Comparison of ENCODE assay signal across 23 cellular contexts in genomic region chr20:13814672-13815071, GRCh38. TPM values are rescaled to one million over a fixed set of nuclear protein-coding genes. Genes with fewer than 3 reads are reported as not detected.
DNase-seq lines count a peak whose midpoint lies in the region; ATAC-seq, FAIRE-seq and TF ChIP-seq lines count a peak whose summit lies in the region.
"Had no signal": no experiment of that assay in that cellular context is flagged by ENCODE, and none has a peak within 500 bp of the region (broad histone marks: within the 10 kb centered on the region; RNA-seq: fewer than 3 reads in every experiment).

No MANE protein-coding gene starts in this region.

- H3K27ac Mint-ChIP-seq in activated T-cell treated with anti-CD3 and anti-CD28 coated beads, Interleukin-2, amount 50 U/mL, for 24 hours = peak overlapping the region; percentile 77
- peak overlapping the region; percentile 18 for H3K27ac Mint-ChIP-seq in stimulated activated naive CD8-positive, alpha-beta T cell treated with anti-CD3 and anti-CD28 coated beads, Interleukin-15, Interleukin-2, amounts not matched to agents 100 ng/mL and 50 ng/mL, for 24 hours
- no peak overlapping the region for H3K27ac Mint-ChIP-seq in stimulated activated naive CD8-positive, alpha-beta T cell treated with anti-CD3 and anti-CD28 coated beads, Interleukin-15, amount 100 ng/mL, for 72 hours
- H3K27ac Mint-ChIP-seq: B cell; CD4-positive, alpha-beta T cell had no signal

- H3K36me3 Mint-ChIP-seq in activated T-cell treated with anti-CD3 and anti-CD28 coated beads, Interleukin-2, amount 50 U/mL, for 24 hours (ENCODE audit: low read depth) = peaks cover 56% of the 10 kb centered on the region
- H3K36me3 Mint-ChIP-seq in stimulated activated naive CD8-positive, alpha-beta T cell treated with anti-CD3 and anti-CD28 coated beads, Interleukin-15, Interleukin-2, amounts not matched to agents 100 ng/mL and 50 ng/mL, for 24 hours (ENCODE audit: low read depth) = peaks cover 42% of the 10 kb centered on the region

- no peak for ATAC-seq in stimulated activated naive CD8-positive, alpha-beta T cell treated with anti-CD3 and anti-CD28 coated beads, Interleukin-15, amount 100 ng/mL, for 72 hours
- ATAC-seq in right lobe of liver = peak; percentile 50 to 81 (median 71)
- no peak for ATAC-seq in GM18873 (IDR thresholded peaks at IDR 0.05; ENCODE audit: low FRiP score, unreplicated experiment)
- ATAC-seq: A549; CD8-positive, alpha-beta T cell had no signal

- no peaks in the 10 kb centered on the region for H3K27me3 ChIP-seq in right lobe of liver
- no peaks in the 10 kb centered on the region for H3K27me3 ChIP-seq in small intestine (ENCODE audit: control insufficient read depth in 2 of 2, insufficient read depth in 2 of 2, low read length in 2 of 2)
- H3K27me3 ChIP-seq: BLaER1 treated with 17β-estradiol and CSF1 and Interleukin-3, amounts not matched to agents 10 nM and 100 nM had no signal

- H3K27me3 Mint-ChIP-seq in activated T-cell treated with anti-CD3 and anti-CD28 coated beads, Interleukin-2, amount 50 U/mL, for 24 hours = no peaks in the 10 kb centered on the region
- H3K27me3 Mint-ChIP-seq in stimulated activated naive CD8-positive, alpha-beta T cell treated with anti-CD3 and anti-CD28 coated beads, Interleukin-15, Interleukin-2, amounts not matched to agents 100 ng/mL and 50 ng/mL, for 24 hours = no peaks in the 10 kb centered on the region
- no peaks in the 10 kb centered on the region for H3K27me3 Mint-ChIP-seq in stimulated activated naive CD8-positive, alpha-beta T cell treated with anti-CD3 and anti-CD28 coated beads, Interleukin-15, amount 100 ng/mL, for 72 hours
- H3K27me3 Mint-ChIP-seq: B cell; CD4-positive, alpha-beta T cell had no signal

- WGBS in right lobe of liver (ENCODE audit: insufficient coverage, low coverage, low lambda C conversion rate, missing lambda C conversion rate) = 54% methylated on average over 4 of the region's 4 CpGs
- WGBS in small intestine, 3 donors = 28 to 61% (median 42%) methylated on average over 4 of the region's 4 CpGs

- DNase-seq in activated T-cell treated with anti-CD3 and anti-CD28 coated beads, Interleukin-2, amount 50 U/mL, for 24 hours = no peak
- DNase-seq in activated T-cell treated with anti-CD3 and anti-CD28 coated beads, Interleukin-2, amount 50 U/mL, for 1 hour = no peak
- no peak for DNase-seq in stimulated activated naive CD8-positive, alpha-beta T cell treated with anti-CD3 and anti-CD28 coated beads, Interleukin-15, amount 100 ng/mL, for 72 hours
- DNase-seq in right lobe of liver (peak in 1 of 3 donors; percentile 49), small intestine (peak; percentile 73)
- no peak for DNase-seq in stimulated activated CD4-positive, alpha-beta T cell treated with anti-CD3 and anti-CD28 coated beads, Interleukin-2, amount 100 ng/mL, for 24 hours
- DNase-seq: AML-193; Caco-2; Calu3; CD4-positive, alpha-beta T cell; CD8-positive, alpha-beta T cell; DMS79 treated with DMSO at 0.1 percent for 48 hours; GF-D8 had no signal

- FAIRE-seq in small intestine (lab: Jason Lieb, UNC) = no peak
- FAIRE-seq: A549, D721Med, G401.6, GM12891 had no signal

- no peak for TF ChIP-seq POLR2A in right lobe of liver (IDR thresholded peaks at IDR 0.05)

- H3K4me1 ChIP-seq in right lobe of liver (peaks cover 0 to 15% (median 8%) of the 10 kb centered on the region in 4 donors), small intestine (ENCODE audit: control insufficient read depth in 2 of 2, insufficient read depth in 1 of 2, low read depth in 1 of 2, low read length in 1 of 2) (peaks cover 0 to 2% of the 10 kb centered on the region in 2 donors)
- H3K4me1 ChIP-seq: BLaER1 treated with 17β-estradiol and CSF1 and Interleukin-3, amounts not matched to agents 10 nM and 100 nM; Caco-2 had no signal

- no peak overlapping the region for H3K4me3 Mint-ChIP-seq in activated T-cell treated with anti-CD3 and anti-CD28 coated beads, Interleukin-2, amount 50 U/mL, for 24 hours
- no peak overlapping the region for H3K4me3 Mint-ChIP-seq in stimulated activated naive CD8-positive, alpha-beta T cell treated with anti-CD3 and anti-CD28 coated beads, Interleukin-15, Interleukin-2, amounts not matched to agents 100 ng/mL and 50 ng/mL, for 24 hours
- H3K4me3 Mint-ChIP-seq in stimulated activated naive CD8-positive, alpha-beta T cell treated with anti-CD3 and anti-CD28 coated beads, Interleukin-15, amount 100 ng/mL, for 72 hours = no peak overlapping the region
- H3K4me3 Mint-ChIP-seq: B cell; CD4-positive, alpha-beta T cell; CD8-positive, alpha-beta T cell had no signal

- H3K4me3 ChIP-seq in right lobe of liver = no peak overlapping the region
- H3K4me3 ChIP-seq in small intestine (ENCODE audit: low read depth in 1 of 2, low read length in 2 of 2) = no peak overlapping the region
- H3K4me3 ChIP-seq: A549; BLaER1 treated with 17β-estradiol and CSF1 and Interleukin-3, amounts not matched to agents 10 nM and 100 nM had no signal

- intact Hi-C loops in right lobe of liver (cut with DNase I) = no loop called here

- no peaks in the 10 kb centered on the region for H3K9me3 Mint-ChIP-seq in activated T-cell treated with anti-CD3 and anti-CD28 coated beads, Interleukin-2, amount 50 U/mL, for 24 hours
- H3K9me3 Mint-ChIP-seq in stimulated activated naive CD8-positive, alpha-beta T cell treated with anti-CD3 and anti-CD28 coated beads, Interleukin-15, Interleukin-2, amounts not matched to agents 100 ng/mL and 50 ng/mL, for 24 hours = no peaks in the 10 kb centered on the region
- no peaks in the 10 kb centered on the region for H3K9me3 Mint-ChIP-seq in stimulated activated naive CD8-positive, alpha-beta T cell treated with anti-CD3 and anti-CD28 coated beads, Interleukin-15, amount 100 ng/mL, for 72 hours
- H3K9me3 Mint-ChIP-seq: CD4-positive, alpha-beta T cell; CD8-positive, alpha-beta T cell had no signal

- H3K4me1 Mint-ChIP-seq in activated T-cell treated with anti-CD3 and anti-CD28 coated beads, Interleukin-2, amount 50 U/mL, for 24 hours (ENCODE audit: low read depth) = peaks cover 45% of the 10 kb centered on the region
- H3K4me1 Mint-ChIP-seq in stimulated activated naive CD8-positive, alpha-beta T cell treated with anti-CD3 and anti-CD28 coated beads, Interleukin-15, Interleukin-2, amounts not matched to agents 100 ng/mL and 50 ng/mL, for 24 hours (ENCODE audit: low read depth) = peaks cover 36% of the 10 kb centered on the region
- peaks cover 30% of the 10 kb centered on the region for H3K4me1 Mint-ChIP-seq in stimulated activated naive CD8-positive, alpha-beta T cell treated with anti-CD3 and anti-CD28 coated beads, Interleukin-15, amount 100 ng/mL, for 72 hours
- H3K4me1 Mint-ChIP-seq: B cell had no signal

- peaks cover 2 to 69% (median 21%) of the 10 kb centered on the region in 4 donors for H3K36me3 ChIP-seq in right lobe of liver
- H3K36me3 ChIP-seq in small intestine (ENCODE audit: control insufficient read depth in 2 of 2, insufficient read depth in 2 of 2, low read length in 2 of 2) = peaks cover 9 to 25% of the 10 kb centered on the region in 2 donors

- H3K9me3 ChIP-seq in right lobe of liver = no peaks in the 10 kb centered on the region
- H3K9me3 ChIP-seq in small intestine (ENCODE audit: control insufficient read depth, low read depth) = no peaks in the 10 kb centered on the region
- H3K9me3 ChIP-seq: A549; BLaER1 treated with 17β-estradiol and CSF1 and Interleukin-3, amounts not matched to agents 10 nM and 100 nM; Caco-2 had no signal

- TF ChIP-seq CTCF in right lobe of liver (IDR thresholded peaks at IDR 0.05) = no peak

- no peak overlapping the region for H3K27ac ChIP-seq in right lobe of liver
- no peak overlapping the region for H3K27ac ChIP-seq in small intestine (ENCODE audit: low read depth in 1 of 2, low read length in 1 of 2)
- H3K27ac ChIP-seq: 22Rv1; A549; BLaER1 treated with 17β-estradiol and CSF1 and Interleukin-3, amounts not matched to agents 10 nM and 100 nM; C4-2B had no signal

RNA-seq across cellular contexts. Expression of gene NDUFAF5, which starts 29.8 kb away (rescaled TPM):
- 10 to 100 TPM in 5 of 6 experiments, 1 to 10 TPM in 1; 9.8 to 15.9 (median 11.7) TPM for total RNA-seq in right lobe of liver
- polyA plus RNA-seq in small intestine = 10 to 100 TPM; 20.5 to 46.7 (median 34.0) TPM

RNA-seq across cellular contexts. Expression of gene ESF1, which starts 30.0 kb away (rescaled TPM):
- 1 to 10 TPM; 4.4 to 8.9 (median 6.9) TPM for total RNA-seq in right lobe of liver
- 1 to 10 TPM; 7.2 to 9.2 (median 8.4) TPM for polyA plus RNA-seq in small intestine

Comparison
In these comparisons a context has a peak if more than half of its experiments do, and no peak if none do; other contexts are left out.
1. H3K27ac Mint-ChIP-seq: peak in activated T-cell treated with anti-CD3 and anti-CD28 coated beads, Interleukin-2, amount 50 U/mL, for 24 hours (single experiment) and stimulated activated naive CD8-positive, alpha-beta T cell treated with anti-CD3 and anti-CD28 coated beads, Interleukin-15, Interleukin-2, amounts not matched to agents 100 ng/mL and 50 ng/mL, for 24 hours (single experiment); none in stimulated activated naive CD8-positive, alpha-beta T cell treated with anti-CD3 and anti-CD28 coated beads, Interleukin-15, amount 100 ng/mL, for 72 hours (0 of 2).
2. ATAC-seq: peak in right lobe of liver (4 of 4); none in stimulated activated naive CD8-positive, alpha-beta T cell treated with anti-CD3 and anti-CD28 coated beads, Interleukin-15, amount 100 ng/mL, for 72 hours (single experiment) and GM18873 (single experiment).